ENCODE assay signal across 8 cellular contexts in genomic region chr14:103561381-103562134, GRCh38. TPM values are rescaled to one million over a fixed set of nuclear protein-coding genes. Genes with fewer than 3 reads are reported as not detected.
DNase-seq lines count a peak whose midpoint lies in the region; ATAC-seq, FAIRE-seq and TF ChIP-seq lines count a peak whose summit lies in the region.

No MANE protein-coding gene starts in this region.

- BruUV-seq in K562 (replicated peaks; lab: Mats Ljungman, UMichigan), result no TSS peak

- intact Hi-C loops in K562 (cut with micrococcal nuclease), result loop anchor here (5.0 kb wide), 1 partner anchor 44 kb away; no protein-coding TSS in a partner anchor
- intact Hi-C loops in kidney (cut with DNase I), result no loop called here

- TF ChIP-seq CTCF in A549 (IDR thresholded peaks at IDR 0.05) (no peak), Peyer's patch (IDR thresholded peaks at IDR 0.05) (no peak), K562 (IDR thresholded peaks at IDR 0.05 in 2 of 3, conservative IDR thresholded peaks at IDR 0.05 in 1 of 3; ENCODE audit: insufficient read depth in 2 of 3, low read depth in 1 of 3, low read length in 3 of 3) (no peak), kidney (IDR thresholded peaks at IDR 0.05; ENCODE audit: borderline replicate concordance, extremely low read depth, insufficient read depth) (no peak)

- no peak for TF ChIP-seq POLR2A in A549 (IDR thresholded peaks at IDR 0.05; ENCODE audit: low read length)
- TF ChIP-seq POLR2A in Peyer's patch (IDR thresholded peaks at IDR 0.05), result no peak
- no peak for TF ChIP-seq POLR2A in K562 (conservative IDR thresholded peaks at IDR 0.05)

- TF ChIP-seq RAD21 in A549 (conservative IDR thresholded peaks at IDR 0.05 in 1 of 2, IDR thresholded peaks at IDR 0.05 in 1 of 2) (no peak), K562 (CRISPR knock-in tag; conservative IDR thresholded peaks at IDR 0.05 in 1 of 2, IDR thresholded peaks at IDR 0.05 in 1 of 2) (no peak)

- ATAC-seq in A549 (peak; percentile 46 to 63; a peak in 5 of 6 replicates), HG03066 (IDR thresholded peaks at IDR 0.05; ENCODE audit: low read depth, unreplicated experiment) (peak; percentile 34), K562 (peak; percentile 62), GM18519 (IDR thresholded peaks at IDR 0.05; ENCODE audit: low FRiP score, unreplicated experiment) (no peak)

- DNase-seq in A549 (ENCODE audit: low read depth in 1 of 2, low spot score in 1 of 2), result no peak
- peak; percentile 44 for DNase-seq in GM18507 (ENCODE audit: extremely low spot score, insufficient read length, low read depth)
- peak in 1 of 3 donors; percentile 23 for DNase-seq in Peyer's patch
- DNase-seq in K562 (ENCODE audit: extremely low read depth in 1 of 4, low spot score in 3 of 4), result peak in 2 of 4 experiments; percentile 51 to 57
- peak; percentile 80 for DNase-seq in kidney
- peak; percentile 32 for DNase-seq in stimulated activated CD4-positive, alpha-beta T cell treated with anti-CD3 and anti-CD28 coated beads, Interleukin-4, amount 100 ng/mL, for 1 hour

- peaks cover 77% of the 10 kb centered on the region for H3K79me2 ChIP-seq in K562 (ENCODE audit: control insufficient read depth, insufficient read depth, low read length)

- H2AFZ ChIP-seq in K562 (ENCODE audit: low read depth, low read length), result peak overlapping the region; percentile 88; the same call in 1 of the 2 replicates

- H3K27ac ChIP-seq in A549 (peak overlapping the region; percentile 95 to 98), Peyer's patch (peak overlapping the region; percentile 96 to 98 (median 97)), K562 (ENCODE audit: extremely low read depth, low read depth, low read length) (peak overlapping the region; percentile 96), kidney (ENCODE audit: low read depth in 2 of 2, low read length in 2 of 2) (peak overlapping the region; percentile 93)

- H3K9me1 ChIP-seq in K562 (ENCODE audit: control insufficient read depth, insufficient read depth, low read length), result no peaks in the 10 kb centered on the region

- no peak for FAIRE-seq in A549 (lab: Jason Lieb, UNC)
- FAIRE-seq in GM18507 (lab: Jason Lieb, UNC), result no peak
- peak; percentile 57 for FAIRE-seq in K562 (lab: Jason Lieb, UNC)
- FAIRE-seq in kidney (lab: Jason Lieb, UNC), result no peak

- H3K9ac ChIP-seq in K562 (ENCODE audit: insufficient read depth in 1 of 2, low read depth in 2 of 2, low read length in 2 of 2) (peak overlapping the region; percentile 84 to 96), kidney (ENCODE audit: low read length in 2 of 2) (peak overlapping the region; percentile 61 to 77)

- peaks cover 20% of the 10 kb centered on the region; the same call in 1 of the 2 replicates for H4K20me1 ChIP-seq in K562 (replicated peaks; ENCODE audit: control insufficient read depth, insufficient read depth, low read length)

- H3K36me3 ChIP-seq in Peyer's patch (peaks cover 0 to 23% (median 0%) of the 10 kb centered on the region in 3 donors), K562 (ENCODE audit: control insufficient read depth, insufficient read depth, low read length) (peaks cover 41% of the 10 kb centered on the region), kidney (ENCODE audit: control insufficient read depth in 1 of 2, insufficient read depth in 2 of 2, low read length in 2 of 2) (peaks cover 7 to 18% of the 10 kb centered on the region in 2 donors)

- TF ChIP-seq EP300 in A549 (IDR thresholded peaks at IDR 0.05), result no peak
- no peak for TF ChIP-seq EP300 in K562 (IDR thresholded peaks at IDR 0.05; ENCODE audit: low read length)

- H3K4me2 ChIP-seq in A549, result peak overlapping the region; percentile 98
- peak overlapping the region; percentile 82 for H3K4me2 ChIP-seq in K562 (ENCODE audit: insufficient read depth, low read length)

- peak overlapping the region; percentile 99 for H3K4me3 ChIP-seq in A549
- H3K4me3 ChIP-seq in Peyer's patch, result peak overlapping the region; percentile 90 to 100 (median 98)
- peak overlapping the region; percentile 93 for H3K4me3 ChIP-seq in K562
- peak overlapping the region; percentile 86 to 87 for H3K4me3 ChIP-seq in kidney (ENCODE audit: low read length in 2 of 2)

- in situ Hi-C loops in K562 (cut with MboI), result no loop called here

- H3K9me3 ChIP-seq in A549 (no peaks in the 10 kb centered on the region), Peyer's patch (no peaks in the 10 kb centered on the region), K562 (replicated peaks; ENCODE audit: control insufficient read depth, insufficient read depth, low read depth, low read length) (no peaks in the 10 kb centered on the region), kidney (ENCODE audit: control insufficient read depth in 1 of 2, low read length in 2 of 2) (no peaks in the 10 kb centered on the region)

- H3K27me3 ChIP-seq in Peyer's patch (no peaks in the 10 kb centered on the region), K562 (ENCODE audit: control insufficient read depth in 2 of 2, insufficient read depth in 2 of 2, low read length in 2 of 2) (no peaks in the 10 kb centered on the region)

- CTCF ChIA-PET in A549 (lab: Yijun Ruan, JAX) (interaction anchor here (0.7 to 9.1 kb wide), 8 partner anchors 9 to 133 kb away, joined by 3 to 100 read pairs (median 3); no protein-coding TSS in a partner anchor), K562 (lab: Yijun Ruan, JAX; ENCODE audit: low intra/inter-chr PET ratio) (interaction anchor here (0.7 kb wide), 1 partner anchor 1911 kb away, joined by 3 read pairs; no protein-coding TSS in a partner anchor)

- WGBS in A549 (ENCODE audit: missing lambda C conversion rate), result 6% methylated on average over 33 of the region's 33 CpGs
- WGBS in K562 (ENCODE audit: insufficient coverage, low coverage, missing lambda C conversion rate), result 2% methylated on average over 30 of the region's 33 CpGs

- POLR2A ChIA-PET in A549 (lab: Yijun Ruan, JAX), result interaction anchor here (0.8 to 2.0 kb wide), 2 partner anchors 9 to 33 kb away, joined by 3 to 10 read pairs; no protein-coding TSS in a partner anchor
- POLR2A ChIA-PET in K562 (lab: Yijun Ruan, JAX), result interaction anchor here (0.5 to 1.2 kb wide), 7 partner anchors 12 to 360 kb away, joined by 3 to 4 read pairs (median 3); partner anchors contain the start of gene TRMT61A

- H3K4me1 ChIP-seq in A549 (peaks cover 37% of the 10 kb centered on the region), Peyer's patch (peaks cover 0 to 55% (median 12%) of the 10 kb centered on the region in 4 donors), K562 (replicated peaks in 1 of 2; ENCODE audit: control insufficient read depth in 2 of 2, insufficient read depth in 2 of 2, low read length in 2 of 2) (peaks cover 3 to 5% of the 10 kb centered on the region in 2 experiments; a peak in 3 of 5 replicates), kidney (ENCODE audit: control insufficient read depth in 1 of 2, insufficient read depth in 1 of 2, low read depth in 1 of 2, low read length in 2 of 2) (peaks cover 20 to 28% of the 10 kb centered on the region in 2 donors)

RNA-seq across cellular contexts. Expression of gene BAG5, which starts 0.9 kb away (rescaled TPM):
- polyA plus RNA-seq in A549 (2011; rRNA removed), result 20.4 and 20.8 TPM in 2 replicates
- polyA plus RNA-seq in A549 (2012; cell fraction: cytosol; rRNA removed), result 4.7 and 5.6 TPM in 2 replicates
- polyA plus RNA-seq in A549 (2012; cell fraction: nucleus; rRNA removed), result 2.6 and 4.8 TPM in 2 replicates
- 23.8 to 25.4 TPM (median 24.8 TPM) in 3 replicates for polyA plus RNA-seq in A549 (2017; fragmentation: RNase III; extraction: RNeasy Plus Mini Kit Qiagen cat#74134 plus additional on column Dnase treatment)
- 16.9 and 19.1 TPM in 2 replicates for polyA minus RNA-seq in A549 (2011; rRNA and poly(A)+ RNA removed)
- 10 to 100 TPM; 18.0 to 38.0 (median 19.5) TPM for total RNA-seq in Peyer's patch
- 7.5 and 18.1 TPM in 2 replicates for total RNA-seq in K562 (2011; cell fraction: chromatin; rRNA removed; ENCODE audit: low replicate concordance)
- total RNA-seq in K562 (2011; cell fraction: nucleolus; rRNA removed), result 5.4 and 6.3 TPM in 2 replicates
- total RNA-seq in K562 (2011; cell fraction: nucleoplasm; rRNA removed), result 9.8 and 13.9 TPM in 2 replicates
- 11.1 and 15.1 TPM in 2 replicates for total RNA-seq in K562 (2014; rRNA removed)
- total RNA-seq in K562 (2014; rRNA removed; fragmentation: Illumina TruSeq; extraction: Trizol), result 21.4 and 22.6 TPM in 2 replicates
- total RNA-seq in K562 (2015; rRNA removed; fragmentation: Illumina TruSeq; extraction: Trizol), result 18.0 and 19.5 TPM in 2 replicates
- total RNA-seq in K562 (2021), result 16.9 and 17.5 TPM in 2 replicates
- 7.6 and 7.9 TPM in 2 replicates for polyA plus RNA-seq in K562 (2011; rRNA removed)
- 3.5 and 6.5 TPM in 2 replicates for polyA plus RNA-seq in K562 (2011; cell fraction: cytosol; rRNA removed)
- polyA plus RNA-seq in K562 (2011; cell fraction: nucleus; rRNA removed), result 5.0 and 5.8 TPM in 2 replicates
- 8.6 and 12.2 TPM in 2 replicates for polyA plus RNA-seq in K562 (2012)
- 17.2 and 20.6 TPM in 2 replicates for polyA plus RNA-seq in K562 (2014; fragmentation: Illumina TruSeq; extraction: Trizol)
- polyA plus RNA-seq in K562 (2014; fragmentation: Nextera tagmentation; extraction: Ambion mirVana), result 10 to 100 TPM in 1 of 2 experiments, 1 to 10 TPM in 1; 9.1 to 13.2 TPM
- polyA plus RNA-seq in K562 (2014; rRNA removed), result 9.9 and 11.2 TPM in 2 replicates
- polyA minus RNA-seq in K562 (2011; rRNA and poly(A)+ RNA removed), result 12.3 and 14.5 TPM in 2 replicates
- polyA minus RNA-seq in K562 (2011; cell fraction: cytosol; rRNA and poly(A)+ RNA removed), result 10.3 and 10.5 TPM in 2 replicates
- polyA minus RNA-seq in K562 (2011; cell fraction: nucleus; rRNA and poly(A)+ RNA removed), result 4.0 and 7.8 TPM in 2 replicates
- total RNA-seq in kidney, result 64.5 TPM
- 17.1 TPM for polyA plus RNA-seq in kidney (ENCODE audit: insufficient read depth, low read depth, low replicate concordance)

RNA-seq across cellular contexts. Expression of gene COA8, which starts 1.2 kb away (rescaled TPM):
- polyA plus RNA-seq in A549 (2011; rRNA removed) (23.2 and 29.8 TPM in 2 replicates), A549 (2017; fragmentation: RNase III; extraction: RNeasy Plus Mini Kit Qiagen cat#74134 plus additional on column Dnase treatment) (32.1 to 38.2 TPM (median 34.9 TPM) in 3 replicates), K562 (2011; rRNA removed) (13.0 and 19.1 TPM in 2 replicates), K562 (2014; fragmentation: Illumina TruSeq; extraction: Trizol) (24.8 and 27.3 TPM in 2 replicates), K562 (2014; fragmentation: Nextera tagmentation; extraction: Ambion mirVana) (10 to 100 TPM in 1 of 2 experiments, 1 to 10 TPM in 1; 5.0 to 11.8 TPM), K562 (2014; rRNA removed) (33.5 and 35.3 TPM in 2 replicates), kidney (ENCODE audit: insufficient read depth, low read depth, low replicate concordance) (65.1 TPM)
- 11.0 and 14.3 TPM in 2 replicates for polyA plus RNA-seq in A549 (2012; cell fraction: cytosol; rRNA removed)
- 5.5 and 5.6 TPM in 2 replicates for polyA plus RNA-seq in A549 (2012; cell fraction: nucleus; rRNA removed)
- 3.6 and 4.1 TPM in 2 replicates for polyA minus RNA-seq in A549 (2011; rRNA and poly(A)+ RNA removed)
- total RNA-seq in Peyer's patch (10 to 100 TPM; 13.6 to 20.8 (median 17.9) TPM), K562 (2014; rRNA removed) (25.2 and 25.6 TPM in 2 replicates), K562 (2014; rRNA removed; fragmentation: Illumina TruSeq; extraction: Trizol) (25.7 and 27.3 TPM in 2 replicates), K562 (2015; rRNA removed; fragmentation: Illumina TruSeq; extraction: Trizol) (27.0 and 28.5 TPM in 2 replicates), K562 (2021) (34.6 and 35.5 TPM in 2 replicates), kidney (40.7 TPM)
- 34.1 and 36.6 TPM in 2 replicates for total RNA-seq in K562 (2011; cell fraction: chromatin; rRNA removed; ENCODE audit: low replicate concordance)
- total RNA-seq in K562 (2011; cell fraction: nucleolus; rRNA removed), result 16.8 and 18.7 TPM in 2 replicates
- 27.0 and 28.2 TPM in 2 replicates for total RNA-seq in K562 (2011; cell fraction: nucleoplasm; rRNA removed)
- 5.5 and 7.4 TPM in 2 replicates for polyA plus RNA-seq in K562 (2011; cell fraction: cytosol; rRNA removed)
- polyA plus RNA-seq in K562 (2011; cell fraction: nucleus; rRNA removed), result 6.3 and 6.5 TPM in 2 replicates
- polyA plus RNA-seq in K562 (2012), result 35.5 TPM in 2 replicates
- polyA minus RNA-seq in K562 (2011; rRNA and poly(A)+ RNA removed), result 4.3 and 7.4 TPM in 2 replicates
- 5.2 and 7.9 TPM in 2 replicates for polyA minus RNA-seq in K562 (2011; cell fraction: cytosol; rRNA and poly(A)+ RNA removed)
- 5.8 and 9.2 TPM in 2 replicates for polyA minus RNA-seq in K562 (2011; cell fraction: nucleus; rRNA and poly(A)+ RNA removed)

RNA-seq across cellular contexts. Expression of gene TRMT61A, which starts 32.6 kb away (rescaled TPM):
- 8.3 TPM in 2 replicates for polyA plus RNA-seq in A549 (2011; rRNA removed)
- 27.2 and 40.2 TPM in 2 replicates for polyA plus RNA-seq in A549 (2012; cell fraction: cytosol; rRNA removed)
- polyA plus RNA-seq in A549 (2012; cell fraction: nucleus; rRNA removed), result 56.6 and 72.3 TPM in 2 replicates
- polyA plus RNA-seq in A549 (2017; fragmentation: RNase III; extraction: RNeasy Plus Mini Kit Qiagen cat#74134 plus additional on column Dnase treatment), result 19.3 to 20.5 TPM (median 19.4 TPM) in 3 replicates
- polyA minus RNA-seq in A549 (2011; rRNA and poly(A)+ RNA removed), result 7.1 and 8.4 TPM in 2 replicates
- total RNA-seq in Peyer's patch, result 10 to 100 TPM in 1 of 4 donors, 1 to 10 TPM in 3; 6.1 to 13.9 (median 8.7) TPM
- 5.1 and 21.8 TPM in 2 replicates for total RNA-seq in K562 (2011; cell fraction: chromatin; rRNA removed; ENCODE audit: low replicate concordance)
- total RNA-seq in K562 (2011; cell fraction: nucleolus; rRNA removed), result 24.5 and 24.8 TPM in 2 replicates
- 9.7 and 11.4 TPM in 2 replicates for total RNA-seq in K562 (2011; cell fraction: nucleoplasm; rRNA removed)
- 24.8 and 29.5 TPM in 2 replicates for total RNA-seq in K562 (2014; rRNA removed)
- 1.5 and 2.9 TPM in 2 replicates for total RNA-seq in K562 (2014; rRNA removed; fragmentation: Illumina TruSeq; extraction: Trizol)
- total RNA-seq in K562 (2015; rRNA removed; fragmentation: Illumina TruSeq; extraction: Trizol), result 12.3 and 12.4 TPM in 2 replicates
- 20.4 and 21.0 TPM in 2 replicates for total RNA-seq in K562 (2021)
- polyA plus RNA-seq in K562 (2011; rRNA removed), result 5.1 and 6.6 TPM in 2 replicates
- 7.6 and 28.9 TPM in 2 replicates for polyA plus RNA-seq in K562 (2011; cell fraction: cytosol; rRNA removed)
- 15.5 and 27.8 TPM in 2 replicates for polyA plus RNA-seq in K562 (2011; cell fraction: nucleus; rRNA removed)
- 7.5 and 13.1 TPM in 2 replicates for polyA plus RNA-seq in K562 (2012)
- 3.2 and 10.1 TPM in 2 replicates for polyA plus RNA-seq in K562 (2014; fragmentation: Illumina TruSeq; extraction: Trizol)
- polyA plus RNA-seq in K562 (2014; fragmentation: Nextera tagmentation; extraction: Ambion mirVana), result under 1 TPM; 0.10 to 0.50 TPM
- 18.1 and 22.4 TPM in 2 replicates for polyA plus RNA-seq in K562 (2014; rRNA removed)
- 1.4 and 2.6 TPM in 2 replicates for polyA minus RNA-seq in K562 (2011; rRNA and poly(A)+ RNA removed)
- 5.0 and 6.5 TPM in 2 replicates for polyA minus RNA-seq in K562 (2011; cell fraction: cytosol; rRNA and poly(A)+ RNA removed)
- polyA minus RNA-seq in K562 (2011; cell fraction: nucleus; rRNA and poly(A)+ RNA removed), result 13.2 and 14.3 TPM in 2 replicates
- 16.0 TPM for total RNA-seq in kidney
- 11.9 TPM for polyA plus RNA-seq in kidney (ENCODE audit: insufficient read depth, low read depth, low replicate concordance)

RNA-seq across cellular contexts. Expression of gene CKB, which starts 38.9 kb away (rescaled TPM):
- 39.4 and 52.3 TPM in 2 replicates for polyA plus RNA-seq in A549 (2011; rRNA removed)
- polyA plus RNA-seq in A549 (2012; cell fraction: cytosol; rRNA removed), result 209 and 212 TPM in 2 replicates
- polyA plus RNA-seq in A549 (2012; cell fraction: nucleus; rRNA removed), result 253 and 407 TPM in 2 replicates
- polyA plus RNA-seq in A549 (2017; fragmentation: RNase III; extraction: RNeasy Plus Mini Kit Qiagen cat#74134 plus additional on column Dnase treatment), result 63.6 to 79.8 TPM (median 72.0 TPM) in 3 replicates
- polyA minus RNA-seq in A549 (2011; rRNA and poly(A)+ RNA removed), result 13.0 and 19.4 TPM in 2 replicates
- 100 to 1,000 TPM in 1 of 4 donors, 10 to 100 TPM in 3; 40.1 to 101 (median 68.4) TPM for total RNA-seq in Peyer's patch
- 63.0 and 253 TPM in 2 replicates for total RNA-seq in K562 (2011; cell fraction: chromatin; rRNA removed; ENCODE audit: low replicate concordance)
- total RNA-seq in K562 (2011; cell fraction: nucleolus; rRNA removed), result 300 and 318 TPM in 2 replicates
- total RNA-seq in K562 (2011; cell fraction: nucleoplasm; rRNA removed), result 108 and 141 TPM in 2 replicates
- 692 and 778 TPM in 2 replicates for total RNA-seq in K562 (2014; rRNA removed)
- total RNA-seq in K562 (2014; rRNA removed; fragmentation: Illumina TruSeq; extraction: Trizol), result 90.5 and 91.6 TPM in 2 replicates
- 177 and 191 TPM in 2 replicates for total RNA-seq in K562 (2015; rRNA removed; fragmentation: Illumina TruSeq; extraction: Trizol)
- total RNA-seq in K562 (2021), result 558 and 570 TPM in 2 replicates
- polyA plus RNA-seq in K562 (2011; rRNA removed), result 132 and 348 TPM in 2 replicates
- polyA plus RNA-seq in K562 (2011; cell fraction: cytosol; rRNA removed), result 261 and 599 TPM in 2 replicates
- 742 and 1,022 TPM in 2 replicates for polyA plus RNA-seq in K562 (2011; cell fraction: nucleus; rRNA removed)
- polyA plus RNA-seq in K562 (2012), result 375 and 553 TPM in 2 replicates
- 115 and 390 TPM in 2 replicates for polyA plus RNA-seq in K562 (2014; fragmentation: Illumina TruSeq; extraction: Trizol)
- 10 to 100 TPM; 23.9 to 44.5 TPM for polyA plus RNA-seq in K562 (2014; fragmentation: Nextera tagmentation; extraction: Ambion mirVana)
- polyA plus RNA-seq in K562 (2014; rRNA removed), result 564 and 637 TPM in 2 replicates
- polyA minus RNA-seq in K562 (2011; rRNA and poly(A)+ RNA removed), result 34.8 and 43.6 TPM in 2 replicates
- 164 and 287 TPM in 2 replicates for polyA minus RNA-seq in K562 (2011; cell fraction: cytosol; rRNA and poly(A)+ RNA removed)
- 93.2 and 131 TPM in 2 replicates for polyA minus RNA-seq in K562 (2011; cell fraction: nucleus; rRNA and poly(A)+ RNA removed)
- total RNA-seq in kidney, result 539 TPM
- 916 TPM for polyA plus RNA-seq in kidney (ENCODE audit: insufficient read depth, low read depth, low replicate concordance)

Comparison
In these comparisons a context has a peak if more than half of its experiments do, and no peak if none do; other contexts are left out.
1. DNase-seq: peak in GM18507 (single experiment), kidney (single experiment) and stimulated activated CD4-positive, alpha-beta T cell treated with anti-CD3 and anti-CD28 coated beads, Interleukin-4, amount 100 ng/mL, for 1 hour (single experiment); none in A549 (0 of 2).
2. Peak in every context shown above with its lines, with median percentiles within 50 percentile points of each other: H3K27ac ChIP-seq and H3K4me3 ChIP-seq.